ENCODE assay signal across 1 cellular context in genomic region chr3:105503191-105503593, GRCh38.
TF ChIP-seq lines count a peak whose summit lies in the region.

No MANE protein-coding gene starts in this region.

TF ChIP-seq in HepG2, 621 proteins besides CTCF, POLR2A, EP300 and RAD21 (continued from another document and continues in another):
- TF ChIP-seq ZBTB14 (CRISPR knock-in tag; IDR thresholded peaks at IDR 0.05) (no peak), NRL (CRISPR knock-in tag; IDR thresholded peaks at IDR 0.05; ENCODE audit: borderline replicate concordance) (no peak), TBP (CRISPR knock-in tag; IDR thresholded peaks at IDR 0.05) (no peak), FOXC1 (CRISPR knock-in tag; IDR thresholded peaks at IDR 0.05; ENCODE audit: borderline replicate concordance) (no peak), BATF2 (CRISPR knock-in tag; IDR thresholded peaks at IDR 0.05) (no peak), ZSCAN5A (CRISPR knock-in tag; IDR thresholded peaks at IDR 0.05; ENCODE audit: borderline replicate concordance) (peak; percentile 69; the same call in 1 of the 2 replicates), CBX1 (IDR thresholded peaks at IDR 0.05; ENCODE audit: low read depth) (no peak), ZNF326 (CRISPR knock-in tag; IDR thresholded peaks at IDR 0.05; ENCODE audit: borderline replicate concordance) (no peak), KLF11 (CRISPR knock-in tag; IDR thresholded peaks at IDR 0.05) (no peak), ZNF33A (CRISPR knock-in tag; IDR thresholded peaks at IDR 0.05; ENCODE audit: borderline replicate concordance) (no peak), ETV6 (CRISPR knock-in tag; conservative IDR thresholded peaks at IDR 0.05) (no peak), RBM22 (optimal IDR thresholded peaks at IDR 0.05; ENCODE audit: low read length) (no peak), ZNF772 (CRISPR knock-in tag; IDR thresholded peaks at IDR 0.05) (peak; percentile 71; the same call in 1 of the 2 replicates), ZNF234 (CRISPR knock-in tag; conservative IDR thresholded peaks at IDR 0.05) (no peak), MAF1 (CRISPR knock-in tag; IDR thresholded peaks at IDR 0.05; ENCODE audit: borderline replicate concordance) (no peak), TIGD3 (CRISPR knock-in tag; IDR thresholded peaks at IDR 0.05; ENCODE audit: borderline replicate concordance) (no peak), TBX3 (IDR thresholded peaks at IDR 0.05; ENCODE audit: borderline replicate concordance) (peak; percentile 100), ZNF740 (CRISPR knock-in tag; IDR thresholded peaks at IDR 0.05) (no peak), RNF2 (conservative IDR thresholded peaks at IDR 0.05; ENCODE audit: low read depth) (no peak), ZBTB40 (IDR thresholded peaks at IDR 0.05) (no peak), ZBTB40 (CRISPR knock-in tag; IDR thresholded peaks at IDR 0.05) (no peak; the same call in 1 of the 2 replicates), THAP7 (CRISPR knock-in tag; IDR thresholded peaks at IDR 0.05) (no peak), TRIM22 (IDR thresholded peaks at IDR 0.05) (no peak), ZNF496 (CRISPR knock-in tag; IDR thresholded peaks at IDR 0.05; ENCODE audit: insufficient replicate concordance) (no peak), IKZF5 (CRISPR knock-in tag; IDR thresholded peaks at IDR 0.05) (no peak; the same call in 1 of the 2 replicates), ZNF343 (CRISPR knock-in tag; IDR thresholded peaks at IDR 0.05) (no peak), SRSF9 (IDR thresholded peaks at IDR 0.05; ENCODE audit: borderline replicate concordance, insufficient read depth, low read depth, low read length, poor library complexity, severe bottlenecking) (no peak), PRDM15 (CRISPR knock-in tag; IDR thresholded peaks at IDR 0.05) (no peak), ZNF557 (CRISPR knock-in tag; IDR thresholded peaks at IDR 0.05) (peak; percentile 68; the same call in 1 of the 2 replicates), SIN3B (IDR thresholded peaks at IDR 0.05; ENCODE audit: low read length) (no peak), MATR3 (CRISPR knock-in tag; IDR thresholded peaks at IDR 0.05) (no peak)
